17 cellular contexts compared by ENCODE assay signal in genomic region chr4:25905371-25905770, GRCh38.
"Had no signal": no experiment of that assay in that cellular context is flagged by ENCODE, and none has a peak within 500 bp of the region (broad histone marks: within the 10 kb centered on the region; RNA-seq: fewer than 3 reads in every experiment).

No MANE protein-coding gene starts in this region.

- H3K4me3 Mint-ChIP-seq: natural killer cell; neural crest cell; stimulated activated effector memory CD8-positive, alpha-beta T cell treated with anti-CD3 and anti-CD28 coated beads, Interleukin-12 subunit alpha, Interleukin-12 subunit beta, amount 100 ng/mL, for 72 hours; stimulated activated naive CD8-positive, alpha-beta T cell treated with anti-CD3 and anti-CD28 coated beads, Interleukin-15, amount 100 ng/mL, for 72 hours had no signal

- DNase-seq: esophagus squamous epithelium; foreskin fibroblast; glutamatergic neuron; islet precursor cell; mammary epithelial cell; mucosa of descending colon; natural killer cell; ovary; right cardiac atrium; small intestine; stimulated activated CD4-positive, alpha-beta T cell treated with anti-CD3 and anti-CD28 coated beads, Interleukin-4, amount 100 ng/mL, for 1 hour; stimulated activated CD8-positive, alpha-beta memory T cell treated with anti-CD3 and anti-CD28 coated beads, Interleukin-4, amount 100 ng/mL, for 48 hours; stimulated activated naive CD8-positive, alpha-beta T cell treated with anti-CD3 and anti-CD28 coated beads, Interleukin-15, amount 100 ng/mL, for 72 hours had no signal

- H3K27me3 ChIP-seq: gastroesophageal sphincter, ovary had no signal

- H3K4me3 ChIP-seq: esophagus squamous epithelium, gastroesophageal sphincter, mucosa of descending colon, ovary had no signal

- H3K4me1 Mint-ChIP-seq: natural killer cell; stimulated activated naive CD8-positive, alpha-beta T cell treated with anti-CD3 and anti-CD28 coated beads, Interleukin-15, amount 100 ng/mL, for 72 hours had no signal

- H3K36me3 Mint-ChIP-seq: natural killer cell had no signal

- H3K27ac Mint-ChIP-seq: natural killer cell; stimulated activated effector memory CD8-positive, alpha-beta T cell treated with anti-CD3 and anti-CD28 coated beads, Interleukin-12 subunit alpha, Interleukin-12 subunit beta, amount 100 ng/mL, for 72 hours; stimulated activated naive CD8-positive, alpha-beta T cell treated with anti-CD3 and anti-CD28 coated beads, Interleukin-15, amount 100 ng/mL, for 72 hours had no signal

- H3K27ac ChIP-seq: esophagus squamous epithelium, gastroesophageal sphincter, ovary had no signal

- H3K36me3 ChIP-seq: esophagus squamous epithelium, gastroesophageal sphincter, ovary had no signal

- H3K9me3 ChIP-seq: esophagus squamous epithelium, gastroesophageal sphincter, mucosa of descending colon, ovary had no signal

- ATAC-seq: gastroesophageal sphincter; left lobe of liver; natural killer cell; right cardiac atrium; stimulated activated effector memory CD8-positive, alpha-beta T cell treated with anti-CD3 and anti-CD28 coated beads, Interleukin-12 subunit alpha, Interleukin-12 subunit beta, amount 100 ng/mL, for 72 hours; stimulated activated naive CD8-positive, alpha-beta T cell treated with anti-CD3 and anti-CD28 coated beads, Interleukin-15, amount 100 ng/mL, for 72 hours had no signal

- H3K4me1 ChIP-seq: esophagus squamous epithelium, gastroesophageal sphincter had no signal

- H3K9me3 Mint-ChIP-seq: natural killer cell; stimulated activated effector memory CD8-positive, alpha-beta T cell treated with anti-CD3 and anti-CD28 coated beads, Interleukin-12 subunit alpha, Interleukin-12 subunit beta, amount 100 ng/mL, for 72 hours had no signal

- H3K27me3 Mint-ChIP-seq: stimulated activated naive CD8-positive, alpha-beta T cell treated with anti-CD3 and anti-CD28 coated beads, Interleukin-15, amount 100 ng/mL, for 72 hours had no signal
